Comparison of ENCODE assay signal across 1 cellular context in the genomic region with DNA sequence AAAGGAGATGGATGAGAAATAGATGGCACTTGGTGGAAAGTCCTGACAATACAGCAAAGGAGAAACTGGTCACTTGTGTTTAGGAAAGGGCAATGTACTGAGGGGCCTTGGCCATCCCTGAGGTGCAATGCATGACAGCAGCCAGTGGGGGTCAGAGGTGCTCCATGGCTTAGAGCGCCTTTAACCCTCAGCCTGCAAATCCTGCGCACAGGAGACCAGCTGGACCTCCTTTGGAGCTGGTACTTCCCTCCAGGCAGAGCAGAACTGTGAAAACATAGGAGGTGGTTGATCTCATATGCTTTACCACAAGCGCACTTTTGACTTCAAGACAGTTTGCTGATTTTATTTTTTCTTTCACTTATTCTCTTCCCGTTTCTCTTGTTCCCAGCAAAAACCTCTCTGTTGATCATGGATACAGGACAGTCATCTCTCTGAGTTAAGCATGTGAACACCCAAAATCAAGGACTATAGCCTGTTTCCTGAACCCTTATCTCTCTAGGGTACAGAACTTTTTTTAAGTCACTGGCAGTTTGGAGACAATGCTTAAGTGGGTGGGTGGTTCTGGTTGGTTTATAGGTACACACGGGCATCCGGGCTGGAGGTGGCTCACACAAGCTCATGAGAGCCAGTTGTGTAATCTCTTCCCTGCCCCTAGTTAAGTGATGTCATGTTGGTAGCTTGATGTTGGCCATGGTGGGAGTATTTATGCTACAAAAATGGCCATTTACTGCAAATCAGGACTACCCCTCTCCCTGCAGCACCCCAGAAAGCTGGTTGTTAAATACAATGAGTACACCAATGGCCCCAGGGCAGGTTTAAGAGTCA.
TF ChIP-seq lines count a peak whose summit lies in the region.

No MANE protein-coding gene starts in this region.

TF ChIP-seq in HepG2, 621 proteins besides CTCF, POLR2A, EP300 and RAD21 (continued from another document):
- TF ChIP-seq BORCS8-MEF2B (CRISPR knock-in tag; IDR thresholded peaks at IDR 0.05) (peak; percentile 50; the same call in 1 of the 2 replicates), SIN3A (IDR thresholded peaks at IDR 0.05; ENCODE audit: borderline replicate concordance, low read depth, low read length) (no peak), ZNF792 (CRISPR knock-in tag; IDR thresholded peaks at IDR 0.05) (0 out of 2 replicates have a peak, but pooled peaks have one; percentile 20), GATAD2A (CRISPR knock-in tag; IDR thresholded peaks at IDR 0.05) (peak; percentile 57), ZNF567 (CRISPR knock-in tag; IDR thresholded peaks at IDR 0.05; ENCODE audit: borderline replicate concordance) (no peak), ERF (CRISPR knock-in tag; IDR thresholded peaks at IDR 0.05) (peak; percentile 75), CEBPG (CRISPR knock-in tag; IDR thresholded peaks at IDR 0.05) (0 out of 2 replicates have a peak, but pooled peaks have one; percentile 7), ZSCAN20 (CRISPR knock-in tag; IDR thresholded peaks at IDR 0.05; ENCODE audit: borderline replicate concordance) (no peak), SMC3 (IDR thresholded peaks at IDR 0.05; ENCODE audit: low read length) (peak; percentile 99), BCL6 (CRISPR knock-in tag; IDR thresholded peaks at IDR 0.05) (peak; percentile 35; the same call in 1 of the 2 replicates), TBX2 (CRISPR knock-in tag; IDR thresholded peaks at IDR 0.05; ENCODE audit: borderline replicate concordance) (0 out of 2 replicates have a peak, but pooled peaks have one; percentile 51), NR2F6 (IDR thresholded peaks at IDR 0.05) (no peak), NR2F6 (CRISPR knock-in tag; IDR thresholded peaks at IDR 0.05) (no peak; the same call in 1 of the 2 replicates), ZNF274 (CRISPR knock-in tag; IDR thresholded peaks at IDR 0.05) (0 out of 2 replicates have a peak, but pooled peaks have one; percentile 47), SSRP1 (CRISPR knock-in tag; IDR thresholded peaks at IDR 0.05) (0 out of 2 replicates have a peak, but pooled peaks have one; percentile 74), SRF (IDR thresholded peaks at IDR 0.05; ENCODE audit: low read depth, low read length) (no peak), ZNF788 (CRISPR knock-in tag; IDR thresholded peaks at IDR 0.05; ENCODE audit: borderline replicate concordance) (peak; percentile 36; the same call in 1 of the 2 replicates), ZNF597 (CRISPR knock-in tag; IDR thresholded peaks at IDR 0.05) (no peak), FOXO1 (CRISPR knock-in tag; IDR thresholded peaks at IDR 0.05) (peak; percentile 49; the same call in 1 of the 2 replicates), ZNF615 (CRISPR knock-in tag; IDR thresholded peaks at IDR 0.05; ENCODE audit: borderline replicate concordance) (no peak), STAG1 (CRISPR knock-in tag; IDR thresholded peaks at IDR 0.05) (peak; percentile 100), REPIN1 (CRISPR knock-in tag; IDR thresholded peaks at IDR 0.05; ENCODE audit: borderline replicate concordance, low read depth) (peak; percentile 58; the same call in 1 of the 2 replicates), ZNF296 (CRISPR knock-in tag; conservative IDR thresholded peaks at IDR 0.05) (no peak), SALL2 (CRISPR knock-in tag; IDR thresholded peaks at IDR 0.05) (0 out of 2 replicates have a peak, but pooled peaks have one; percentile 45), SIX1 (CRISPR knock-in tag; IDR thresholded peaks at IDR 0.05; ENCODE audit: borderline replicate concordance) (no peak), ZNF652 (CRISPR knock-in tag; IDR thresholded peaks at IDR 0.05; ENCODE audit: borderline replicate concordance, low read depth) (peak; percentile 86; the same call in 1 of the 2 replicates), MED1 (CRISPR knock-in tag; IDR thresholded peaks at IDR 0.05) (0 out of 2 replicates have a peak, but pooled peaks have one; percentile 37), E2F5 (CRISPR knock-in tag; conservative IDR thresholded peaks at IDR 0.05) (no peak), SOX6 (IDR thresholded peaks at IDR 0.05) (no peak), SOX6 (CRISPR knock-in tag; IDR thresholded peaks at IDR 0.05) (0 out of 2 replicates have a peak, but pooled peaks have one; percentile 11), ZMYM4 (CRISPR knock-in tag; IDR thresholded peaks at IDR 0.05) (peak; percentile 85), CBX5 (CRISPR knock-in tag; IDR thresholded peaks at IDR 0.05; ENCODE audit: borderline replicate concordance) (peak; percentile 75; the same call in 1 of the 2 replicates), IRF2 (CRISPR knock-in tag; IDR thresholded peaks at IDR 0.05) (peak; percentile 52; the same call in 1 of the 2 replicates), SALL1 (CRISPR knock-in tag; IDR thresholded peaks at IDR 0.05) (peak; percentile 83), KAT8 (CRISPR knock-in tag; IDR thresholded peaks at IDR 0.05) (peak; percentile 46; the same call in 1 of the 2 replicates), SP140L (CRISPR knock-in tag; IDR thresholded peaks at IDR 0.05; ENCODE audit: borderline replicate concordance) (0 out of 2 replicates have a peak, but pooled peaks have one; percentile 36)
- TF ChIP-seq, protein P1, sequence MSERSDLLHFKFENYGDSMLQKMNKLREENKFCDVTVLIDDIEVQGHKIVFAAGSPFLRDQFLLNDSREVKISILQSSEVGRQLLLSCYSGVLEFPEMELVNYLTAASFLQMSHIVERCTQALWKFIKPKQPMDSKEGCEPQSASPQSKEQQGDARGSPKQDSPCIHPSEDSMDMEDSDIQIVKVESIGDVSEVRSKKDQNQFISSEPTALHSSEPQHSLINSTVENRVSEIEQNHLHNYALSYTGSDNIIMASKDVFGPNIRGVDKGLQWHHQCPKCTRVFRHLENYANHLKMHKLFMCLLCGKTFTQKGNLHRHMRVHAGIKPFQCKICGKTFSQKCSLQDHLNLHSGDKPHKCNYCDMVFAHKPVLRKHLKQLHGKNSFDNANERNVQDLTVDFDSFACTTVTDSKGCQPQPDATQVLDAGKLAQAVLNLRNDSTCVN (CRISPR knock-in tag; IDR thresholded peaks at IDR 0.05; ENCODE audit: borderline replicate concordance) = peak; percentile 24; the same call in 1 of the 2 replicates
- TF ChIP-seq, protein P2, sequence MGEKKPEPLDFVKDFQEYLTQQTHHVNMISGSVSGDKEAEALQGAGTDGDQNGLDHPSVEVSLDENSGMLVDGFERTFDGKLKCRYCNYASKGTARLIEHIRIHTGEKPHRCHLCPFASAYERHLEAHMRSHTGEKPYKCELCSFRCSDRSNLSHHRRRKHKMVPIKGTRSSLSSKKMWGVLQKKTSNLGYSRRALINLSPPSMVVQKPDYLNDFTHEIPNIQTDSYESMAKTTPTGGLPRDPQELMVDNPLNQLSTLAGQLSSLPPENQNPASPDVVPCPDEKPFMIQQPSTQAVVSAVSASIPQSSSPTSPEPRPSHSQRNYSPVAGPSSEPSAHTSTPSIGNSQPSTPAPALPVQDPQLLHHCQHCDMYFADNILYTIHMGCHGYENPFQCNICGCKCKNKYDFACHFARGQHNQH (CRISPR knock-in tag; IDR thresholded peaks at IDR 0.05) = peak; percentile 57; the same call in 1 of the 2 replicates
- TF ChIP-seq, protein P3, sequence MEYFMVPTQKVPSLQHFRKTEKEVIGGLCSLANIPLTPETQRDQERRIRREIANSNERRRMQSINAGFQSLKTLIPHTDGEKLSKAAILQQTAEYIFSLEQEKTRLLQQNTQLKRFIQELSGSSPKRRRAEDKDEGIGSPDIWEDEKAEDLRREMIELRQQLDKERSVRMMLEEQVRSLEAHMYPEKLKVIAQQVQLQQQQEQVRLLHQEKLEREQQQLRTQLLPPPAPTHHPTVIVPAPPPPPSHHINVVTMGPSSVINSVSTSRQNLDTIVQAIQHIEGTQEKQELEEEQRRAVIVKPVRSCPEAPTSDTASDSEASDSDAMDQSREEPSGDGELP (IDR thresholded peaks at IDR 0.05; ENCODE audit: borderline replicate concordance, low read depth) = peak; percentile 66; the same call in 1 of the 2 replicates
- TF ChIP-seq, protein P4, sequence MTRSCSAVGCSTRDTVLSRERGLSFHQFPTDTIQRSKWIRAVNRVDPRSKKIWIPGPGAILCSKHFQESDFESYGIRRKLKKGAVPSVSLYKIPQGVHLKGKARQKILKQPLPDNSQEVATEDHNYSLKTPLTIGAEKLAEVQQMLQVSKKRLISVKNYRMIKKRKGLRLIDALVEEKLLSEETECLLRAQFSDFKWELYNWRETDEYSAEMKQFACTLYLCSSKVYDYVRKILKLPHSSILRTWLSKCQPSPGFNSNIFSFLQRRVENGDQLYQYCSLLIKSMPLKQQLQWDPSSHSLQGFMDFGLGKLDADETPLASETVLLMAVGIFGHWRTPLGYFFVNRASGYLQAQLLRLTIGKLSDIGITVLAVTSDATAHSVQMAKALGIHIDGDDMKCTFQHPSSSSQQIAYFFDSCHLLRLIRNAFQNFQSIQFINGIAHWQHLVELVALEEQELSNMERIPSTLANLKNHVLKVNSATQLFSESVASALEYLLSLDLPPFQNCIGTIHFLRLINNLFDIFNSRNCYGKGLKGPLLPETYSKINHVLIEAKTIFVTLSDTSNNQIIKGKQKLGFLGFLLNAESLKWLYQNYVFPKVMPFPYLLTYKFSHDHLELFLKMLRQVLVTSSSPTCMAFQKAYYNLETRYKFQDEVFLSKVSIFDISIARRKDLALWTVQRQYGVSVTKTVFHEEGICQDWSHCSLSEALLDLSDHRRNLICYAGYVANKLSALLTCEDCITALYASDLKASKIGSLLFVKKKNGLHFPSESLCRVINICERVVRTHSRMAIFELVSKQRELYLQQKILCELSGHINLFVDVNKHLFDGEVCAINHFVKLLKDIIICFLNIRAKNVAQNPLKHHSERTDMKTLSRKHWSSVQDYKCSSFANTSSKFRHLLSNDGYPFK (CRISPR knock-in tag; IDR thresholded peaks at IDR 0.05; ENCODE audit: borderline replicate concordance) = no peak
- TF ChIP-seq, protein P5, sequence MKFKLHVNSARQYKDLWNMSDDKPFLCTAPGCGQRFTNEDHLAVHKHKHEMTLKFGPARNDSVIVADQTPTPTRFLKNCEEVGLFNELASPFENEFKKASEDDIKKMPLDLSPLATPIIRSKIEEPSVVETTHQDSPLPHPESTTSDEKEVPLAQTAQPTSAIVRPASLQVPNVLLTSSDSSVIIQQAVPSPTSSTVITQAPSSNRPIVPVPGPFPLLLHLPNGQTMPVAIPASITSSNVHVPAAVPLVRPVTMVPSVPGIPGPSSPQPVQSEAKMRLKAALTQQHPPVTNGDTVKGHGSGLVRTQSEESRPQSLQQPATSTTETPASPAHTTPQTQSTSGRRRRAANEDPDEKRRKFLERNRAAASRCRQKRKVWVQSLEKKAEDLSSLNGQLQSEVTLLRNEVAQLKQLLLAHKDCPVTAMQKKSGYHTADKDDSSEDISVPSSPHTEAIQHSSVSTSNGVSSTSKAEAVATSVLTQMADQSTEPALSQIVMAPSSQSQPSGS (CRISPR knock-in tag; IDR thresholded peaks at IDR 0.05) = peak; percentile 18; the same call in 1 of the 2 replicates
